ENCODE assay signal across 20 cellular contexts in genomic region chr3:54056521-54056920, GRCh38.
DNase-seq lines count a peak whose midpoint lies in the region; FAIRE-seq and TF ChIP-seq lines count a peak whose summit lies in the region.
"Had no signal": no experiment of that assay in that cellular context is flagged by ENCODE, and none has a peak within 500 bp of the region (broad histone marks: within the 10 kb centered on the region; RNA-seq: fewer than 3 reads in every experiment).

No MANE protein-coding gene starts in this region.

- H3K9me3 Mint-ChIP-seq in astrocyte (ENCODE audit: unreplicated experiment), result no peaks in the 10 kb centered on the region

- no peaks in the 10 kb centered on the region for H3K4me1 ChIP-seq in astrocyte (ENCODE audit: insufficient read depth, low read length)
- H3K4me1 ChIP-seq: A549, SJSA1 had no signal

- H3K4me3 Mint-ChIP-seq in astrocyte (ENCODE audit: unreplicated experiment), result no peak overlapping the region
- H3K4me3 Mint-ChIP-seq: IgD-negative memory B cell had no signal

- no peaks in the 10 kb centered on the region for H3K4me1 Mint-ChIP-seq in astrocyte (ENCODE audit: low read depth, unreplicated experiment)
- H3K4me1 Mint-ChIP-seq: IgD-negative memory B cell had no signal

- no peak for FAIRE-seq in astrocyte (lab: Jason Lieb, UNC)
- FAIRE-seq: A549, HTR-8/SVneo had no signal

- H3K27me3 Mint-ChIP-seq in astrocyte (ENCODE audit: low read depth, unreplicated experiment), result peaks cover 13% of the 10 kb centered on the region

- H3K9ac ChIP-seq in astrocyte (ENCODE audit: low read length), result no peak overlapping the region
- H3K9ac ChIP-seq: BLaER1 treated with 17β-estradiol and CSF1 and Interleukin-3, amounts not matched to agents 10 nM and 100 nM had no signal

- H3K4me2 ChIP-seq in astrocyte (ENCODE audit: low read length), result no peak overlapping the region
- H3K4me2 ChIP-seq: A549; BLaER1 treated with 17β-estradiol and CSF1 and Interleukin-3, amounts not matched to agents 10 nM and 100 nM had no signal

- H3K27me3 ChIP-seq in astrocyte (ENCODE audit: insufficient read depth, low read length) (peaks cover 2% of the 10 kb centered on the region), kidney epithelial cell (ENCODE audit: control insufficient read depth, insufficient read depth, low read length) (no peaks in the 10 kb centered on the region), H7 (ENCODE audit: control insufficient read depth, insufficient read depth, low read length) (no peaks in the 10 kb centered on the region)
- H3K27me3 ChIP-seq: BLaER1 treated with 17β-estradiol and CSF1 and Interleukin-3, amounts not matched to agents 10 nM and 100 nM; SJSA1 had no signal

- no peaks in the 10 kb centered on the region for H3K36me3 Mint-ChIP-seq in astrocyte (ENCODE audit: low read depth, unreplicated experiment)
- H3K36me3 Mint-ChIP-seq: IgD-negative memory B cell had no signal

- H3K36me3 ChIP-seq in astrocyte (ENCODE audit: insufficient read depth, low read length) (no peaks in the 10 kb centered on the region), kidney epithelial cell (ENCODE audit: control insufficient read depth, insufficient read depth, low read length) (no peaks in the 10 kb centered on the region), H7 (replicated peaks; ENCODE audit: control insufficient read depth, insufficient read depth, low read length) (no peaks in the 10 kb centered on the region)
- H3K36me3 ChIP-seq: BLaER1 treated with 17β-estradiol and CSF1 and Interleukin-3, amounts not matched to agents 10 nM and 100 nM; HAP-1; SJSA1 had no signal

- no peak overlapping the region for H3K27ac Mint-ChIP-seq in astrocyte (ENCODE audit: unreplicated experiment)
- H3K27ac Mint-ChIP-seq: IgD-negative memory B cell had no signal

- no peaks in the 10 kb centered on the region for H4K20me1 ChIP-seq in astrocyte (ENCODE audit: insufficient read depth, low read length)
- H4K20me1 ChIP-seq: BLaER1 treated with 17β-estradiol and CSF1 and Interleukin-3, amounts not matched to agents 10 nM and 100 nM had no signal

- DNase-seq in Daoy (ENCODE audit: low read depth), result peak; percentile 63
- peak; percentile 73 for DNase-seq in M059J (ENCODE audit: low read depth)
- DNase-seq in astrocyte (ENCODE audit: low read depth), result peak; percentile 47
- DNase-seq in kidney epithelial cell (ENCODE audit: low read depth), result peak; percentile 45
- DNase-seq in nucleus accumbens (lab: John Stamatoyannopoulos, UW), result no peak
- no peak for DNase-seq in H7
- no peak for DNase-seq in GM10266 (ENCODE audit: extremely low spot score)
- no peak for DNase-seq in EL
- DNase-seq: Kasumi-1; NCI-H1417 treated with DMSO at 0.1 percent for 48 hours; NCI-H1930; NCI-H446; NCI-H69; NK-92 treated with Interleukin-12 subunit alpha and Interleukin-12 subunit beta, amount 100 ng/mL, for 24 hours had no signal

- H3K27ac ChIP-seq in astrocyte (ENCODE audit: low read depth, low read length), result no peak overlapping the region
- H3K27ac ChIP-seq: A549; BLaER1 treated with 17β-estradiol and CSF1 and Interleukin-3, amounts not matched to agents 10 nM and 100 nM; SJSA1 had no signal

- H3K4me3 ChIP-seq in astrocyte (ENCODE audit: insufficient read depth, low read depth, low read length), result no peak overlapping the region
- no peak overlapping the region for H3K4me3 ChIP-seq in kidney epithelial cell (ENCODE audit: low read depth, low read length)
- H3K4me3 ChIP-seq in H7 (ENCODE audit: insufficient read depth, low read depth, low read length), result no peak overlapping the region
- H3K4me3 ChIP-seq: A549; BLaER1 treated with 17β-estradiol and CSF1 and Interleukin-3, amounts not matched to agents 10 nM and 100 nM; HAP-1; SJSA1 had no signal

- TF ChIP-seq CTCF in astrocyte (IDR thresholded peaks at IDR 0.05; ENCODE audit: insufficient read depth, low read depth, low read length) (no peak), kidney epithelial cell (IDR thresholded peaks at IDR 0.05; ENCODE audit: insufficient read depth, low read length, poor library complexity, severe bottlenecking) (no peak), GM10266 (IDR thresholded peaks at IDR 0.05; ENCODE audit: control insufficient read depth, insufficient read depth, low read depth, missing control alignments) (no peak)

- H3K79me2 ChIP-seq in astrocyte (ENCODE audit: insufficient read depth, low read length), result no peaks in the 10 kb centered on the region

- H2AFZ ChIP-seq in astrocyte (ENCODE audit: low read depth, low read length), result no peak overlapping the region

- no peaks in the 10 kb centered on the region for H3K9me3 ChIP-seq in astrocyte (ENCODE audit: insufficient read depth, low read depth, low read length)
- H3K9me3 ChIP-seq: A549; BLaER1 treated with 17β-estradiol and CSF1 and Interleukin-3, amounts not matched to agents 10 nM and 100 nM; HAP-1; SJSA1 had no signal

Comparison
In these comparisons a context has a peak if more than half of its experiments do, and no peak if none do; other contexts are left out.
1. DNase-seq: peak in Daoy (single experiment), M059J (single experiment), astrocyte (single experiment) and kidney epithelial cell (single experiment); none in nucleus accumbens (0 of 56), H7 (single experiment), GM10266 (single experiment) and EL (single experiment).